ENCODE assay signal across 1 cellular context in the genomic region with DNA sequence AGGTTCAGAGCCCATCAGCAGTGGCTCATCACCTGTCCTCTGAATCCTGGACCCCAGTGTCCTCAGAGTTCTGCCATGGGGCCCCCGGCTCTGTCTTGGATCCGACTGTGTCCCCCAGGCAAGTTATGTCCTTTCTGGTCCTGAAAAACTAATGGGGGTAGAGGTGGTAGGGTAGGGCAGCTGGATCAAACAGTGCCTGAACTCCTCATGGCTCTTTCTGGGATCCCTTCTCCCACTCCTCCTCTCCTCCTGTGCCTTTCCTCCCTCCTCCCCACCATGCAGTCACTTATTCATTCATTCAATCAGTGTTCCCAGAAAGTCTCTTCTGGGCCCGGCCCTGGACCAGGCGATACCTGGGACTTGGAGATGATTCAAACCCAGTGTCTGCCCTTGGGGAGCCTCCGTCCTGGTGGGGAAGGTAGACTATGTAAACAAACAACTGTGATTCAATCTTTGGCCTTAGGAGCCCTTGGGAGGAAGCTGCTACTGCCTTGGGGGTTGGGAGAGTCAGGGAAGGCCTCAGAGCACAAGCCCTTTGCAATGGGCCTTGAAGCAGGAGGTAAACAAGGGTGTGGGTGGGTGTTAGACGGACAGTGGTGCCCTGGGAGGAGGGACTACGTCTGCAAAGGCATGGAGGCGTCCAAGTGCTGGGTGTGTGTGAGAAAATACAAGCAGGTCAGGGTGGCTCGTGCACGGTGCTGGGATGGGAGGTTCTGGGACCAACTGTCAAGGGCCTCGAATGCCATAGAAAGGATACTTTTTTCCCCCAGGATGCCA.
TF ChIP-seq lines count a peak whose summit lies in the region.

No MANE protein-coding gene starts in this region.

TF ChIP-seq in HEK293, 187 proteins besides CTCF, POLR2A, EP300 and RAD21 (continued from another document):
- TF ChIP-seq ZNF324 (tag by site-specific recombination; IDR thresholded peaks at IDR 0.05) (no peak), ZFP3 (tag by site-specific recombination; IDR thresholded peaks at IDR 0.05; ENCODE audit: low read depth) (no peak), ZNF677 (tag by site-specific recombination; IDR thresholded peaks at IDR 0.05) (no peak), ZNF211 (tag by site-specific recombination; IDR thresholded peaks at IDR 0.05; ENCODE audit: low read depth) (no peak), RBAK (tag by site-specific recombination; IDR thresholded peaks at IDR 0.05) (no peak), KLF9 (tag by site-specific recombination; IDR thresholded peaks at IDR 0.05; ENCODE audit: low read depth) (no peak), ZEB2 (tag by site-specific recombination; IDR thresholded peaks at IDR 0.05) (no peak), ZNF626 (tag by site-specific recombination; IDR thresholded peaks at IDR 0.05) (no peak), SCRT1 (tag by site-specific recombination; IDR thresholded peaks at IDR 0.05; ENCODE audit: borderline replicate concordance) (no peak), ZFHX2 (tag by site-specific recombination; conservative IDR thresholded peaks at IDR 0.05) (peak; percentile 67), ZIC2 (tag by site-specific recombination; IDR thresholded peaks at IDR 0.05) (peak; percentile 55), ZNF433 (tag by site-specific recombination; IDR thresholded peaks at IDR 0.05; ENCODE audit: low read depth) (no peak), FEZF1 (tag by site-specific recombination; IDR thresholded peaks at IDR 0.05) (no peak), ZNF335 (tag by site-specific recombination; conservative IDR thresholded peaks at IDR 0.05) (no peak)
- TF ChIP-seq, protein P1, sequence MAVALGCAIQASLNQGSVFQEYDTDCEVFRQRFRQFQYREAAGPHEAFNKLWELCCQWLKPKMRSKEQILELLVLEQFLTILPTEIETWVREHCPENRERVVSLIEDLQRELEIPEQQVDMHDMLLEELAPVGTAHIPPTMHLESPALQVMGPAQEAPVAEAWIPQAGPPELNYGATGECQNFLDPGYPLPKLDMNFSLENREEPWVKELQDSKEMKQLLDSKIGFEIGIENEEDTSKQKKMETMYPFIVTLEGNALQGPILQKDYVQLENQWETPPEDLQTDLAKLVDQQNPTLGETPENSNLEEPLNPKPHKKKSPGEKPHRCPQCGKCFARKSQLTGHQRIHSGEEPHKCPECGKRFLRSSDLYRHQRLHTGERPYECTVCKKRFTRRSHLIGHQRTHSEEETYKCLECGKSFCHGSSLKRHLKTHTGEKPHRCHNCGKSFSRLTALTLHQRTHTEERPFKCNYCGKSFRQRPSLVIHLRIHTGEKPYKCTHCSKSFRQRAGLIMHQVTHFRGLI (tag by site-specific recombination; IDR thresholded peaks at IDR 0.05) = no peak
- TF ChIP-seq, protein P2, sequence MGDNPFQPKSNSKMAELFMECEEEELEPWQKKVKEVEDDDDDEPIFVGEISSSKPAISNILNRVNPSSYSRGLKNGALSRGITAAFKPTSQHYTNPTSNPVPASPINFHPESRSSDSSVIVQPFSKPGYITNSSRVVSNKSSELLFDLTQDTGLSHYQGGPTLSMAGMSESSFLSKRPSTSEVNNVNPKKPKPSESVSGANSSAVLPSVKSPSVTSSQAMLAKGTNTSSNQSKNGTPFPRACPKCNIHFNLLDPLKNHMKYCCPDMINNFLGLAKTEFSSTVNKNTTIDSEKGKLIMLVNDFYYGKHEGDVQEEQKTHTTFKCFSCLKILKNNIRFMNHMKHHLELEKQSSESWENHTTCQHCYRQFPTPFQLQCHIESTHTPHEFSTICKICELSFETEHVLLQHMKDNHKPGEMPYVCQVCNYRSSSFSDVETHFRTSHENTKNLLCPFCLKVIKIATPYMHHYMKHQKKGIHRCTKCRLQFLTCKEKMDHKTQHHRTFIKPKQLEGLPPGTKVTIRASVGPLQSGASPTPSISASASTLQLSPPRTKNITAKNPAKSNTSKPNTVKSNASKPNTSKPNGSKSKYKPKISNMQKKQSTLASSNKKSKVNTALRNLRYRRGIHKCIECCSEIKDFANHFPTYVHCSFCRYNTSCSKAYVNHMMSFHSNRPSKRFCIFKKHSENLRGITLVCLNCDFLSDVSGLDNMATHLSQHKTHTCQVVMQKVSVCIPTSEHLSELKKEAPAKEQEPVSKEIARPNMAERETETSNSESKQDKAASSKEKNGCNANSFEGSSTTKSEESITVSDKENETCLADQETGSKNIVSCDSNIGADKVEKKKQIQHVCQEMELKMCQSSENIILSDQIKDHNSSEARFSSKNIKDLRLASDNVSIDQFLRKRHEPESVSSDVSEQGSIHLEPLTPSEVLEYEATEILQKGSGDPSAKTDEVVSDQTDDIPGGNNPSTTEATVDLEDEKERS (tag by site-specific recombination; IDR thresholded peaks at IDR 0.05) = no peak
- TF ChIP-seq, protein P3, sequence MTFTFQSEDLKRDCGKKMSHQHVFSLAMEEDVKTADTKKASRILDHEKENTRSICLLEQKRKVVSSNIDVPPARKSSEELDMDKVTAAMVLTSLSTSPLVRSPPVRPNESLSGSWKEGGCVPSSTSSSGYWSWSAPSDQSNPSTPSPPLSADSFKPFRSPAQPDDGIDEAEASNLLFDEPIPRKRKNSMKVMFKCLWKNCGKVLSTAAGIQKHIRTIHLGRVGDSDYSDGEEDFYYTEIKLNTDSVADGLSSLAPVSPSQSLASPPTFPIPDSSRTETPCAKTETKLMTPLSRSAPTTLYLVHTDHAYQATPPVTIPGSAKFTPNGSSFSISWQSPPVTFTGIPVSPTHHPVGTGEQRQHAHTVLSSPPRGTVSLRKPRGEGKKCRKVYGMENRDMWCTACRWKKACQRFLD (tag by site-specific recombination; IDR thresholded peaks at IDR 0.05) = no peak
